19 cellular contexts compared by ENCODE assay signal in the genomic region with DNA sequence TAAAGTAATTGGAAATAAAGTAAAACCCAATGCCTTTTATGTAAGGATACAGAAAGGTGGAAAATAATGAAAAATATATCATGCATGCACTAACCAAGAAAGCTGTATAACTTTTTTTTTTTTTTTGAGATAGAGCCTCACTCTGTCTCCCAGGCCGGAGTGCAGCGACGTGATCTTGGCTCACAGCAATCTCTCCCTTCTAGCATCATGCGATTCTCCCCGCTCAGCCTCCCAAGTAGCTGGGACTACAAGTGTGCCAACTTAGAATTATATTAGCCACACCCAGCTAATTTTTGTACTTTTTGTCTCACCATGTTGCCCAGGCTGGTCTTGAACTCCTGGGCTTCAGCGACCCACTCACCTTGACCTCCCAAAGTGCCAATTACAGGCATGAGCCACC. TPM values are rescaled to one million over a fixed set of nuclear protein-coding genes. Genes with fewer than 3 reads are reported as not detected.
A peak's percentile ranks its signal among the peaks of the same experiment; 100 is the strongest.
DNase-seq lines count a peak whose midpoint lies in the region; ATAC-seq lines count a peak whose summit lies in the region.
"Had no signal": no experiment of that assay in that cellular context is flagged by ENCODE, and none has a peak within 500 bp of the region (broad histone marks: within the 10 kb centered on the region; RNA-seq: fewer than 3 reads in every experiment).

No MANE protein-coding gene starts in this region.

- no peaks in the 10 kb centered on the region for H3K9me3 ChIP-seq in T-helper 17 cell (ENCODE audit: control insufficient read depth, low read length, poor library complexity, severe bottlenecking)
- no peaks in the 10 kb centered on the region for H3K9me3 ChIP-seq in naive thymus-derived CD4-positive, alpha-beta T cell (ENCODE audit: control insufficient read depth in 2 of 3, low read length in 3 of 3)

- no peaks in the 10 kb centered on the region for H3K27me3 ChIP-seq in naive thymus-derived CD4-positive, alpha-beta T cell (ENCODE audit: control insufficient read depth in 2 of 2, insufficient read depth in 2 of 2, low read length in 2 of 2)

- H3K4me3 Mint-ChIP-seq in activated naive CD8-positive, alpha-beta T cell treated with anti-CD3 and anti-CD28 coated beads, Interleukin-2, amount 10 ng/mL, durations not matched to agents 7 days and 5 days, result no peak overlapping the region
- H3K4me3 Mint-ChIP-seq in activated naive CD8-positive, alpha-beta T cell treated with anti-CD3 and anti-CD28 coated beads for 36 hours, result no peak overlapping the region
- no peak overlapping the region for H3K4me3 Mint-ChIP-seq in T-helper 17 cell
- H3K4me3 Mint-ChIP-seq in dendritic cell treated with granulocyte-macrophage colony-stimulating factor and Interleukin-4, amounts not matched to agents 40 ng/mL and 50 ng/mL, for 4 days, result peak overlapping the region; percentile 59
- H3K4me3 Mint-ChIP-seq in naive thymus-derived CD4-positive, alpha-beta T cell, result peak overlapping the region in 2 of 10 donors; percentile 25 to 63
- H3K4me3 Mint-ChIP-seq: CD14-positive monocyte, GM23338 had no signal

- H3K27ac Mint-ChIP-seq in activated naive CD8-positive, alpha-beta T cell treated with anti-CD3 and anti-CD28 coated beads, Interleukin-2, amount 10 ng/mL, durations not matched to agents 7 days and 5 days, result peak overlapping the region; percentile 77
- no peak overlapping the region for H3K27ac Mint-ChIP-seq in activated naive CD8-positive, alpha-beta T cell treated with anti-CD3 and anti-CD28 coated beads for 36 hours
- peak overlapping the region; percentile 51 for H3K27ac Mint-ChIP-seq in T-helper 17 cell
- peak overlapping the region; percentile 88 for H3K27ac Mint-ChIP-seq in dendritic cell treated with granulocyte-macrophage colony-stimulating factor and Interleukin-4, amounts not matched to agents 40 ng/mL and 50 ng/mL, for 4 days
- peak overlapping the region in 5 of 9 donors; percentile 9 to 85 (median 78) for H3K27ac Mint-ChIP-seq in naive thymus-derived CD4-positive, alpha-beta T cell
- H3K27ac Mint-ChIP-seq: GM23338 had no signal

- DNase-seq in activated naive CD8-positive, alpha-beta T cell treated with anti-CD3 and anti-CD28 coated beads, Interleukin-2, amount 10 ng/mL, durations not matched to agents 7 days and 5 days, result no peak
- DNase-seq in activated naive CD8-positive, alpha-beta T cell treated with anti-CD3 and anti-CD28 coated beads for 36 hours, result no peak
- no peak for DNase-seq in T-helper 17 cell
- no peak for DNase-seq in naive thymus-derived CD4-positive, alpha-beta T cell
- DNase-seq in glomerular visceral epithelial cell (ENCODE audit: extremely low spot score), result no peak
- no peak for DNase-seq in left colon
- no peak for DNase-seq in substantia nigra (lab: John Stamatoyannopoulos, UW)
- DNase-seq: COR-L47, GF-D8, KBM-7, NCI-H1417, NCI-H1930, NCI-H2171, NCI-H446, NCI-H69 had no signal

- H3K4me3 ChIP-seq in naive thymus-derived CD4-positive, alpha-beta T cell (ENCODE audit: low read length), result no peak overlapping the region
- H3K4me3 ChIP-seq: GM23338 had no signal

- ATAC-seq in activated naive CD8-positive, alpha-beta T cell treated with anti-CD3 and anti-CD28 coated beads, Interleukin-2, amount 10 ng/mL, durations not matched to agents 7 days and 5 days (ENCODE audit: low read depth), result no peak
- ATAC-seq in T-helper 17 cell (no peak), left colon (no peak)
- ATAC-seq in naive thymus-derived CD4-positive, alpha-beta T cell, result no peak
- ATAC-seq: GM23338 had no signal

- H3K9me3 Mint-ChIP-seq in activated naive CD8-positive, alpha-beta T cell treated with anti-CD3 and anti-CD28 coated beads, Interleukin-2, amount 10 ng/mL, durations not matched to agents 7 days and 5 days, result no peaks in the 10 kb centered on the region
- H3K9me3 Mint-ChIP-seq in activated naive CD8-positive, alpha-beta T cell treated with anti-CD3 and anti-CD28 coated beads for 36 hours, result no peaks in the 10 kb centered on the region
- H3K9me3 Mint-ChIP-seq in dendritic cell treated with granulocyte-macrophage colony-stimulating factor and Interleukin-4, amounts not matched to agents 40 ng/mL and 50 ng/mL, for 4 days, result no peaks in the 10 kb centered on the region
- no peaks in the 10 kb centered on the region for H3K9me3 Mint-ChIP-seq in naive thymus-derived CD4-positive, alpha-beta T cell
- H3K9me3 Mint-ChIP-seq: GM23338 had no signal

- no peak overlapping the region for H3K27ac ChIP-seq in naive thymus-derived CD4-positive, alpha-beta T cell (ENCODE audit: low read depth, low read length)
- H3K27ac ChIP-seq in substantia nigra (ENCODE audit: low read depth, low read length, poor library complexity, severe bottlenecking), result no peak overlapping the region

- intact Hi-C loops in dendritic cell treated with granulocyte-macrophage colony-stimulating factor and Interleukin-4, amounts not matched to agents 40 ng/mL and 50 ng/mL, for 4 days (cut with micrococcal nuclease), result no loop called here
- intact Hi-C loops in naive thymus-derived CD4-positive, alpha-beta T cell (cut with micrococcal nuclease), result loop anchor here in 1 of 2 donors (5.0 kb wide), 1 partner anchor 33 kb away; no protein-coding TSS in a partner anchor
- intact Hi-C loops in left colon (cut with DNase I, micrococcal nuclease), result loop anchor here in 1 of 2 donors (10.0 kb wide), 1 partner anchor 46 kb away; no protein-coding TSS in a partner anchor

- peaks cover 15 to 28% of the 10 kb centered on the region in 2 donors for H3K4me1 ChIP-seq in naive thymus-derived CD4-positive, alpha-beta T cell (ENCODE audit: control insufficient read depth in 2 of 2, insufficient read depth in 2 of 2, low read length in 2 of 2)

- H3K27me3 Mint-ChIP-seq in activated naive CD8-positive, alpha-beta T cell treated with anti-CD3 and anti-CD28 coated beads, Interleukin-2, amount 10 ng/mL, durations not matched to agents 7 days and 5 days, result no peaks in the 10 kb centered on the region
- no peaks in the 10 kb centered on the region for H3K27me3 Mint-ChIP-seq in activated naive CD8-positive, alpha-beta T cell treated with anti-CD3 and anti-CD28 coated beads for 36 hours
- H3K27me3 Mint-ChIP-seq in T-helper 17 cell, result no peaks in the 10 kb centered on the region
- no peaks in the 10 kb centered on the region for H3K27me3 Mint-ChIP-seq in dendritic cell treated with granulocyte-macrophage colony-stimulating factor and Interleukin-4, amounts not matched to agents 40 ng/mL and 50 ng/mL, for 4 days
- H3K27me3 Mint-ChIP-seq in naive thymus-derived CD4-positive, alpha-beta T cell, result no peaks in the 10 kb centered on the region

- no peaks in the 10 kb centered on the region for H3K36me3 ChIP-seq in naive thymus-derived CD4-positive, alpha-beta T cell (ENCODE audit: control insufficient read depth in 2 of 3, insufficient read depth in 3 of 3, low read length in 3 of 3)

- no peaks in the 10 kb centered on the region for H3K36me3 Mint-ChIP-seq in activated naive CD8-positive, alpha-beta T cell treated with anti-CD3 and anti-CD28 coated beads, Interleukin-2, amount 10 ng/mL, durations not matched to agents 7 days and 5 days
- no peaks in the 10 kb centered on the region for H3K36me3 Mint-ChIP-seq in activated naive CD8-positive, alpha-beta T cell treated with anti-CD3 and anti-CD28 coated beads for 36 hours
- H3K36me3 Mint-ChIP-seq in T-helper 17 cell (ENCODE audit: low read depth), result no peaks in the 10 kb centered on the region
- peaks cover 86% of the 10 kb centered on the region for H3K36me3 Mint-ChIP-seq in dendritic cell treated with granulocyte-macrophage colony-stimulating factor and Interleukin-4, amounts not matched to agents 40 ng/mL and 50 ng/mL, for 4 days (ENCODE audit: low read depth)
- H3K36me3 Mint-ChIP-seq in naive thymus-derived CD4-positive, alpha-beta T cell, result no peaks in the 10 kb centered on the region
- H3K36me3 Mint-ChIP-seq: CD14-positive monocyte had no signal

- POLR2A ChIA-PET in activated naive CD8-positive, alpha-beta T cell treated with anti-CD3 and anti-CD28 coated beads, Interleukin-2, amount 10 ng/mL, durations not matched to agents 7 days and 5 days (lab: Charles Lee), result interaction anchor here (0.7 to 1.1 kb wide), 2 partner anchors 24 to 26 kb away, joined by 6 to 7 read pairs; no protein-coding TSS in a partner anchor
- POLR2A ChIA-PET in naive thymus-derived CD4-positive, alpha-beta T cell (lab: Charles Lee), result interaction anchor here (0.8 to 1.0 kb wide), 3 partner anchors 15 to 327 kb away, joined by 3 to 4 read pairs (median 3); no protein-coding TSS in a partner anchor

- CTCF ChIA-PET in naive thymus-derived CD4-positive, alpha-beta T cell (lab: Charles Lee), result no interaction called here

- H3K4me1 Mint-ChIP-seq in activated naive CD8-positive, alpha-beta T cell treated with anti-CD3 and anti-CD28 coated beads, Interleukin-2, amount 10 ng/mL, durations not matched to agents 7 days and 5 days, result peaks cover 41% of the 10 kb centered on the region
- peaks cover 35% of the 10 kb centered on the region for H3K4me1 Mint-ChIP-seq in activated naive CD8-positive, alpha-beta T cell treated with anti-CD3 and anti-CD28 coated beads for 36 hours
- H3K4me1 Mint-ChIP-seq in T-helper 17 cell, result peaks cover 28% of the 10 kb centered on the region
- peaks cover 76% of the 10 kb centered on the region for H3K4me1 Mint-ChIP-seq in dendritic cell treated with granulocyte-macrophage colony-stimulating factor and Interleukin-4, amounts not matched to agents 40 ng/mL and 50 ng/mL, for 4 days (ENCODE audit: low read depth)
- H3K4me1 Mint-ChIP-seq in naive thymus-derived CD4-positive, alpha-beta T cell, result peaks cover 25 to 52% (median 46%) of the 10 kb centered on the region in 7 donors

RNA-seq across cellular contexts. Expression of a gene that starts 4.5 kb away (rescaled TPM):
- under 1 TPM in 1 of 2 experiments, not detected in 1; 0.11 TPM for total RNA-seq in activated naive CD8-positive, alpha-beta T cell treated with anti-CD3 and anti-CD28 coated beads, Interleukin-2, amount 10 ng/mL, durations not matched to agents 7 days and 5 days
- not detected for total RNA-seq in activated naive CD8-positive, alpha-beta T cell treated with anti-CD3 and anti-CD28 coated beads for 36 hours
- not detected for total RNA-seq in T-helper 17 cell
- under 1 TPM in 4 of 5 experiments, not detected in 1; 0.14 to 0.77 (median 0.42) TPM for total RNA-seq in naive thymus-derived CD4-positive, alpha-beta T cell
- not detected for polyA plus RNA-seq in naive thymus-derived CD4-positive, alpha-beta T cell
- 1 to 10 TPM; 3.7 to 6.7 TPM for total RNA-seq in left colon
- total RNA-seq: Daoy, GM23338 had no signal
- polyA plus RNA-seq: GM23338 had no signal

RNA-seq across cellular contexts. Expression of a gene that starts 30.2 kb away (rescaled TPM):
- total RNA-seq in activated naive CD8-positive, alpha-beta T cell treated with anti-CD3 and anti-CD28 coated beads, Interleukin-2, amount 10 ng/mL, durations not matched to agents 7 days and 5 days, result 10 to 100 TPM; 55.4 to 59.4 TPM
- total RNA-seq in activated naive CD8-positive, alpha-beta T cell treated with anti-CD3 and anti-CD28 coated beads for 36 hours, result 10 to 100 TPM; 46.3 to 47.7 TPM
- total RNA-seq in T-helper 17 cell, result 10 to 100 TPM; 34.9 to 35.2 TPM
- 10 to 100 TPM; 39.5 to 69.0 (median 51.3) TPM for total RNA-seq in naive thymus-derived CD4-positive, alpha-beta T cell
- polyA plus RNA-seq in naive thymus-derived CD4-positive, alpha-beta T cell, result 10 to 100 TPM; 14.6 to 18.4 TPM
- total RNA-seq in left colon, result 10 to 100 TPM; 86.3 to 87.5 TPM

RNA-seq across cellular contexts. Expression of a gene that starts 59.1 kb away (rescaled TPM):
- 1 to 10 TPM in 1 of 2 experiments, under 1 TPM in 1; 0.94 to 1.2 TPM for total RNA-seq in activated naive CD8-positive, alpha-beta T cell treated with anti-CD3 and anti-CD28 coated beads, Interleukin-2, amount 10 ng/mL, durations not matched to agents 7 days and 5 days
- under 1 TPM; 0.56 to 0.80 TPM for total RNA-seq in activated naive CD8-positive, alpha-beta T cell treated with anti-CD3 and anti-CD28 coated beads for 36 hours
- total RNA-seq in T-helper 17 cell, result 1 to 10 TPM in 1 of 2 donors, under 1 TPM in 1; 0.80 to 1.1 TPM
- 1 to 10 TPM; 1.0 to 2.3 (median 1.7) TPM for total RNA-seq in naive thymus-derived CD4-positive, alpha-beta T cell
- polyA plus RNA-seq in naive thymus-derived CD4-positive, alpha-beta T cell, result under 1 TPM in 1 of 2 donors, not detected in 1; 0.40 TPM
- 1 to 10 TPM; 1.9 to 2.7 TPM for total RNA-seq in left colon
- polyA plus RNA-seq: CD14-positive monocyte had no signal
